In the genomic region with DNA sequence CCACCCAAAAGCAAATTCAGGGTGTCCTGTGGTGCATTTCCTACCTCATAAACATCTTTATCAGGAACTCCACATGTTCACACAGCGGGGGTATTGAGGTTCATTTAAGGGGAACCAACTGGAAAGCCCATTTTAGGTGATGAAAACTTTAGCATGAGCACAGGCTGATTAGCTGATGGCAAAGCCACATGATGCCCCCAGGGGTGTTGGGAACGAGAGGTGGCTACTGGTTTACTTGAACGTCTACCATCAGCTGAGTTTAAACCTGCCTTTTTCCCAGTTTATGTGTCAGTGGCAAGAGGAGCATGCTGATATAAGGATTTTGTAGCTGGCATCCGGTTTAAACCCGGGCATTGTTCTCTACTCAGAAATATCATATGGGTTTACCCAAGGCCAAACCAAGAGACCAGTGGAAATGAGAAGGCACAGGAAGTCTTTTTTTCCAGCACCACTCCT, we compare ENCODE assay signal across 19 cellular contexts. TPM values are rescaled to one million over a fixed set of nuclear protein-coding genes. Genes with fewer than 3 reads are reported as not detected.
"Had no signal": no experiment of that assay in that cellular context is flagged by ENCODE, and none has a peak within 500 bp of the region (broad histone marks: within the 10 kb centered on the region; RNA-seq: fewer than 3 reads in every experiment).

No MANE protein-coding gene starts in this region.

- H3K4me3 Mint-ChIP-seq: activated naive CD4-positive, alpha-beta T cell treated with anti-CD3 and anti-CD28 coated beads for 36 hours; mesothelial cell of epicardium; stimulated activated naive CD8-positive, alpha-beta T cell treated with anti-CD3 and anti-CD28 coated beads, Interleukin-15, Interleukin-2, amounts not matched to agents 100 ng/mL and 50 ng/mL, for 24 hours had no signal

- ATAC-seq: esophagus mucosa, sciatic nerve had no signal

- H3K27me3 Mint-ChIP-seq: stimulated activated naive CD8-positive, alpha-beta T cell treated with anti-CD3 and anti-CD28 coated beads, Interleukin-15, Interleukin-2, amounts not matched to agents 100 ng/mL and 50 ng/mL, for 24 hours had no signal

- H3K27ac Mint-ChIP-seq: activated naive CD4-positive, alpha-beta T cell treated with anti-CD3 and anti-CD28 coated beads for 36 hours; activated T-helper 2 cell treated with anti-CD3 and anti-CD28 coated beads, Interferon-gamma antibody, Interleukin-2, Interleukin-4, amounts not matched to agents 10 μg/mL and 5 μg/mL and 100 μg/mL, durations not matched to agents 14 hours and 24 hours and 36 hours; mesothelial cell of epicardium; stimulated activated naive CD8-positive, alpha-beta T cell treated with anti-CD3 and anti-CD28 coated beads, Interleukin-15, Interleukin-2, amounts not matched to agents 100 ng/mL and 50 ng/mL, for 24 hours had no signal

- H3K4me1 ChIP-seq: testis had no signal

- H3K36me3 Mint-ChIP-seq: mesothelial cell of epicardium had no signal

- H3K27ac ChIP-seq: cardiac muscle cell, testis, VCaP had no signal

- FAIRE-seq: astrocyte, colon, endometrium had no signal

- H3K36me3 ChIP-seq: cardiac muscle cell, spleen had no signal

- DNase-seq: activated CD4-positive, alpha-beta T cell treated with anti-CD3 and anti-CD28 coated beads for 1 hour; activated CD4-positive, alpha-beta T cell treated with anti-CD3 and anti-CD28 coated beads, Interleukin-2, amount 50 U/mL, for 48 hours; activated naive CD4-positive, alpha-beta T cell treated with anti-CD3 and anti-CD28 coated beads for 36 hours; kidney glomerular epithelial cell; spleen; testis had no signal

- H3K9me3 ChIP-seq: spleen, testis had no signal

- H3K9me3 Mint-ChIP-seq: activated naive CD4-positive, alpha-beta T cell treated with anti-CD3 and anti-CD28 coated beads for 36 hours; activated T-helper 2 cell treated with anti-CD3 and anti-CD28 coated beads, Interferon-gamma antibody, Interleukin-2, Interleukin-4, amounts not matched to agents 10 μg/mL and 5 μg/mL and 100 μg/mL, durations not matched to agents 14 hours and 24 hours and 36 hours; mesothelial cell of epicardium; stimulated activated naive CD8-positive, alpha-beta T cell treated with anti-CD3 and anti-CD28 coated beads, Interleukin-15, Interleukin-2, amounts not matched to agents 100 ng/mL and 50 ng/mL, for 24 hours had no signal

- H3K4me3 ChIP-seq: cardiac muscle cell, spleen, testis had no signal

- H3K27me3 ChIP-seq: cardiac muscle cell, testis had no signal

RNA-seq across cellular contexts. Expression of a gene that starts 54.5 kb away (rescaled TPM):
- total RNA-seq: activated naive CD4-positive, alpha-beta T cell treated with anti-CD3 and anti-CD28 coated beads for 36 hours; activated T-helper 2 cell treated with anti-CD3 and anti-CD28 coated beads, Interferon-gamma antibody, Interleukin-2, Interleukin-4, amounts not matched to agents 10 μg/mL and 5 μg/mL and 100 μg/mL, durations not matched to agents 14 hours and 24 hours and 36 hours; astrocyte; cardiac muscle cell; esophagus mucosa; mesothelial cell of epicardium; osteoblast; pulmonary artery endothelial cell; sciatic nerve; spleen; ureter had no signal
- polyA plus RNA-seq: cardiac muscle cell had no signal
